15 cellular contexts compared by ENCODE assay signal in the genomic region with DNA sequence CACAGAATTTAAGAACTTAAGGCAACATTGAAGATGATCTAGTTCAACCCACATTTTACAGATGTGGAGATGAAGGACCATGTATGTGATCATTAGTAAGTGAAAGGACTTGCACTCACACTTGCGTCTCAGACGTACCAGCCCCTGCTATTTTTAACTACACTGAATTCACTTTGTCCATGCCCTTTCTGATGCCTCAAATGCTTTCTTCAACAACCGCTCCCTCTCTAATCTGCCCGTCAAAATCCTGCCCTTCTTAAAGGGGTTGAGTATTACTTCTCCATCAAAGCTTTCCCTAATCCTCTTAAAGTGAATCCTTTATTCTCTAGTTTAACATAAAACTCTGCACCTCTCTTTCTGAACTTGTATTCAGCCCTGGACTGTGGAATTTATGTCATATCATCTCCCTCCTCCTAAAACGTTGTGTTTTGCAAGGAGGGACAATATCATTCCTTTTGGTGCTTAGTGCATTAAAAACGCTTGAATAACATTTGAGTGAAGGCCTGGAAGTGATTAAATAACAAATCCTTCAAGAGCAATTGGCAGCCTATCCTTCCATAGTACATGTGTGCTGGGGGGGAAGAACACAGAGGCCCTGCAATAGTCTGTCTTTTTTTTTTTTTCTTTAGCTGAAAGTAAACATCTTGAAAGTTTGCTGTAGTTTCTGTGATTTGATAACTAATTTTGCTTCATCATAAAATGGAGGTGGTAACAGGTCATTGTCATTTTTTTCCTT.
"Had no signal": no experiment of that assay in that cellular context is flagged by ENCODE, and none has a peak within 500 bp of the region (broad histone marks: within the 10 kb centered on the region; RNA-seq: fewer than 3 reads in every experiment).

No MANE protein-coding gene starts in this region.

- H3K4me1 ChIP-seq: prostate gland, right lobe of liver, spleen had no signal

- DNase-seq: activated CD4-positive, alpha-beta T cell treated with anti-CD3 and anti-CD28 coated beads, Interleukin-2, amount 10 ng/mL, durations not matched to agents 7 days and 5 days; activated CD8-positive, alpha-beta memory T cell treated with anti-CD3 and anti-CD28 coated beads, Interleukin-2, amount 50 U/mL, for 48 hours; activated gamma-delta T cell treated with Interleukin-2 at 50 U/mL for 16 hours; activated naive CD8-positive, alpha-beta T cell treated with anti-CD3 and anti-CD28 coated beads for 36 hours; activated T-cell treated with anti-CD3 and anti-CD28 coated beads, Interleukin-2, amount 50 U/mL, for 72 hours; brain microvascular endothelial cell; foreskin fibroblast; hypothalamus; kidney; left ventricle myocardium inferior; right lobe of liver; spleen; stimulated activated naive CD8-positive, alpha-beta T cell treated with anti-CD3 and anti-CD28 coated beads, Interleukin-15, amount 100 ng/mL, for 72 hours had no signal

- H3K36me3 ChIP-seq: brain microvascular endothelial cell, left ventricle myocardium inferior, prostate gland, right lobe of liver, spleen had no signal

- ATAC-seq: activated T-cell treated with anti-CD3 and anti-CD28 coated beads, Interleukin-2, amount 50 U/mL, for 72 hours; natural killer cell treated with Interleukin-12 subunit alpha and Interleukin-12 subunit beta and Interleukin-15 and Interleukin-18, amount 100 ng/mL, for 72 hours; right lobe of liver; stimulated activated naive CD8-positive, alpha-beta T cell treated with anti-CD3 and anti-CD28 coated beads, Interleukin-15, amount 100 ng/mL, for 72 hours had no signal

- H3K4me3 ChIP-seq: left ventricle myocardium inferior, prostate gland, right lobe of liver, spleen had no signal

- H3K9me3 ChIP-seq: prostate gland, right lobe of liver had no signal

- H3K27ac ChIP-seq: brain microvascular endothelial cell, left ventricle myocardium inferior, prostate gland, right lobe of liver, spleen had no signal

- H3K27me3 ChIP-seq: brain microvascular endothelial cell, right lobe of liver, spleen had no signal
